9 cellular contexts compared by ENCODE assay signal in the genomic region with DNA sequence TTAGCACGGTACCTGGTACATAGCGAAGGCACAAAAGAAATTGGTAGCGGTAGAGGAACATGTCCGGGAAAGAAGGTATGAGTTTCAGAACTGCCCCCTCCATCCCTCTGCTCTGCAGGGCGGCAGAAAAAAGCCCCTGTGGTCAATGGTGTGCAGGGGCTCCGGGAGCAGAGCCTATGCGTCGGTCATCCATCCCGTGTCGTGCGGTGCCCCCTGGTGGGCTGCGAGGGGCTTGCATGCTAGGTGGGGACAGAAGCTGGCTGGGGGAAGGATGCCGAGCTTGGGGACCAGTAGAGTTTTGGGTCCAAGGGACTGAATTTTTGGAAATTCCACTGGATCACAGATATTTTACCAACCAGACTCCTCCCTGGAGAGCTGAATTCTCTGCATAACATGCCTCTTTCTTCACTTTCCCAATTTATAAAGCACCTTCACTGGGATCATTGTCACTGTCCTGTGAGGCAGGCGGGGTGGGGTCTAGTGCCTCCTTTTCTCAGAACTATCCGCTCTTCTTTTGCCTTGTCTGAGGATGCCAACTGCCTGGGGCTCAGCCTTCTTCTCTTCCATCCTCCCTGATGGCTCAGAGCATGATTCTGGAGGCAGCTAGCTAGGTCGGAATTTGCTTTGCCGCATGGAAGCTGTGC.
A peak's percentile ranks its signal among the peaks of the same experiment; 100 is the strongest.
DNase-seq lines count a peak whose midpoint lies in the region; FAIRE-seq and TF ChIP-seq lines count a peak whose summit lies in the region.
"Had no signal": no experiment of that assay in that cellular context is flagged by ENCODE, and none has a peak within 500 bp of the region (broad histone marks: within the 10 kb centered on the region; RNA-seq: fewer than 3 reads in every experiment).

No MANE protein-coding gene starts in this region.

- no peak overlapping the region for H3K4me3 ChIP-seq in effector memory CD4-positive, alpha-beta T cell (ENCODE audit: insufficient read depth, low read depth, low read length, poor library complexity, severe bottlenecking)
- H3K4me3 ChIP-seq: skin epidermis had no signal

- H3K36me3 Mint-ChIP-seq in activated CD4-positive, alpha-beta memory T cell treated with anti-CD3 and anti-CD28 coated beads for 36 hours = no peaks in the 10 kb centered on the region
- H3K36me3 Mint-ChIP-seq in mesothelial cell of epicardium = no peaks in the 10 kb centered on the region

- H3K27me3 ChIP-seq in effector memory CD4-positive, alpha-beta T cell (replicated peaks; ENCODE audit: control insufficient read depth, insufficient read depth, low read length, poor library complexity, severe bottlenecking) = no peaks in the 10 kb centered on the region

- no peaks in the 10 kb centered on the region for H3K9me3 Mint-ChIP-seq in activated CD4-positive, alpha-beta memory T cell treated with anti-CD3 and anti-CD28 coated beads for 36 hours
- H3K9me3 Mint-ChIP-seq in mesothelial cell of epicardium = no peaks in the 10 kb centered on the region

- no peaks in the 10 kb centered on the region for H3K36me3 ChIP-seq in effector memory CD4-positive, alpha-beta T cell (ENCODE audit: control insufficient read depth, insufficient read depth, low read length)

- FAIRE-seq in GM12892 (lab: Jason Lieb, UNC) = peak; percentile 97

- H3K27me3 Mint-ChIP-seq in activated CD4-positive, alpha-beta memory T cell treated with anti-CD3 and anti-CD28 coated beads for 36 hours = no peaks in the 10 kb centered on the region
- H3K27me3 Mint-ChIP-seq in mesothelial cell of epicardium (ENCODE audit: low read depth) = peaks cover 12% of the 10 kb centered on the region

- TF ChIP-seq CTCF in mesothelial cell of epicardium (IDR thresholded peaks at IDR 0.05; ENCODE audit: unreplicated experiment) = peak; percentile 95

- no peak overlapping the region for H3K27ac Mint-ChIP-seq in activated CD4-positive, alpha-beta memory T cell treated with anti-CD3 and anti-CD28 coated beads for 36 hours
- no peak overlapping the region for H3K27ac Mint-ChIP-seq in mesothelial cell of epicardium

- H3K4me1 Mint-ChIP-seq in activated CD4-positive, alpha-beta memory T cell treated with anti-CD3 and anti-CD28 coated beads for 36 hours (ENCODE audit: low read depth) = no peaks in the 10 kb centered on the region
- H3K4me1 Mint-ChIP-seq in mesothelial cell of epicardium = peaks cover 4% of the 10 kb centered on the region

- H3K9me3 ChIP-seq in effector memory CD4-positive, alpha-beta T cell (ENCODE audit: control insufficient read depth, low read length) = no peaks in the 10 kb centered on the region

- DNase-seq in ACHN (peak; percentile 45), GM12892 (ENCODE audit: insufficient read length) (peak; percentile 78), NCI-H2171 treated with DMSO at 0.1 percent for 48 hours (lab: John Stamatoyannopoulos, UW) (peak; percentile 32), mesothelial cell of epicardium (ENCODE audit: low spot score in 2 of 2, unreplicated experiment in 2 of 2) (peak; percentile 66 to 92), NCI-H1048 (lab: John Stamatoyannopoulos, UW) (no peak)
- DNase-seq in activated CD4-positive, alpha-beta memory T cell treated with anti-CD3 and anti-CD28 coated beads for 36 hours = peak; percentile 77
- peak in 2 of 3 donors; percentile 4 to 17 for DNase-seq in effector memory CD4-positive, alpha-beta T cell
- peak; percentile 6 to 13 for DNase-seq in stimulated activated CD8-positive, alpha-beta memory T cell treated with anti-CD3 and anti-CD28 coated beads, Interleukin-4, amount 100 ng/mL, for 4 hours (ENCODE audit: low read depth in 2 of 2, low spot score in 1 of 2)

- no peak for TF ChIP-seq POLR2A in GM12892 (IDR thresholded peaks at IDR 0.05; ENCODE audit: low read depth, low read length)

- H3K4me1 ChIP-seq in effector memory CD4-positive, alpha-beta T cell (ENCODE audit: control insufficient read depth, insufficient read depth, low read length, poor library complexity, severe bottlenecking) = no peaks in the 10 kb centered on the region

- no peak overlapping the region for H3K27ac ChIP-seq in effector memory CD4-positive, alpha-beta T cell (ENCODE audit: insufficient read depth, low read length, poor library complexity, severe bottlenecking)
- H3K27ac ChIP-seq: skin epidermis had no signal

- CTCF ChIA-PET in activated CD4-positive, alpha-beta memory T cell treated with anti-CD3 and anti-CD28 coated beads for 36 hours (lab: Charles Lee) = interaction anchor here (0.5 to 3.2 kb wide), 40 partner anchors 8 to 764 kb away, joined by 3 to 65 read pairs (median 4); a partner anchor contains a TSS

- intact Hi-C loops in activated CD4-positive, alpha-beta memory T cell treated with anti-CD3 and anti-CD28 coated beads for 36 hours (cut with micrococcal nuclease) = loop anchor here (1.0 to 5.0 kb wide), 2 partner anchors 210 to 296 kb away; no protein-coding TSS in a partner anchor

- no peak overlapping the region for H3K4me3 Mint-ChIP-seq in activated CD4-positive, alpha-beta memory T cell treated with anti-CD3 and anti-CD28 coated beads for 36 hours
- no peak overlapping the region for H3K4me3 Mint-ChIP-seq in mesothelial cell of epicardium

- POLR2A ChIA-PET in activated CD4-positive, alpha-beta memory T cell treated with anti-CD3 and anti-CD28 coated beads for 36 hours (lab: Charles Lee) = no interaction called here

- in situ Hi-C loops in ACHN (cut with HindIII; ENCODE audit: low pct_ligation_motif_present, low pct_unique_long_range_greater_than_20kb, low sequenced_read_pairs) = no loop called here
